28 cellular contexts compared by ENCODE assay signal in genomic region chr10:2784766-2785165, GRCh38.
"Had no signal": no experiment of that assay in that cellular context is flagged by ENCODE, and none has a peak within 500 bp of the region (broad histone marks: within the 10 kb centered on the region; RNA-seq: fewer than 3 reads in every experiment).

No MANE protein-coding gene starts in this region.

- DNase-seq: stimulated activated CD4-positive, alpha-beta T cell treated with anti-CD3 and anti-CD28 coated beads, Interleukin-2, amount 100 ng/mL, for 48 hours; stimulated activated CD4-positive, alpha-beta T cell treated with anti-CD3 and anti-CD28 coated beads, Interleukin-4, amount 100 ng/mL, for 1 hour; stimulated activated CD4-positive, alpha-beta T cell treated with anti-CD3 and anti-CD28 coated beads, Interleukin-4, amount 100 ng/mL, for 24 hours; stimulated activated CD4-positive, alpha-beta T cell treated with anti-CD3 and anti-CD28 coated beads, Interleukin-4, amount 100 ng/mL, for 4 hours; stimulated activated CD8-positive, alpha-beta memory T cell treated with anti-CD3 and anti-CD28 coated beads, Interleukin-4, amount 100 ng/mL, for 48 hours; stimulated activated naive B cell treated with anti-CD40 and anti-IgM and Interleukin-4, amounts not matched to agents 10 μg/mL and 1 μg/mL and 100 μg/mL, for 72 hours; stimulated activated naive CD4-positive, alpha-beta T cell; stimulated activated naive CD4-positive, alpha-beta T cell treated with Interleukin-2 at 50 U/mL for 16 hours; stimulated activated naive CD8-positive, alpha-beta T cell treated with anti-CD3 and anti-CD28 coated beads, Interleukin-15, amount 100 ng/mL, for 72 hours; stimulated activated naive CD8-positive, alpha-beta T cell treated with anti-CD3 and anti-CD28 coated beads, Interleukin-15, Interleukin-2, amounts not matched to agents 100 U/mL and 50 U/mL, for 24 hours; stomach; substantia nigra; testis; thyroid gland; tibial artery; transverse colon; trophoblast cell; upper lobe of left lung; upper lobe of right lung; uterus had no signal

- H3K36me3 ChIP-seq: stomach, suprapubic skin, thoracic aorta, thyroid gland, tibial artery, tibial nerve, transverse colon, upper lobe of left lung, upper lobe of right lung, uterus, vagina had no signal

- H3K4me3 ChIP-seq: stomach, suprapubic skin, testis, thoracic aorta, thyroid gland, tibial artery, tibial nerve, transverse colon, upper lobe of left lung, upper lobe of right lung, uterus, vagina had no signal

- H3K27ac ChIP-seq: stomach, suprapubic skin, testis, thoracic aorta, thyroid gland, tibial artery, tibial nerve, transverse colon, upper lobe of left lung, upper lobe of right lung, uterus, vagina had no signal

- ATAC-seq: stimulated activated effector memory CD8-positive, alpha-beta T cell treated with anti-CD3 and anti-CD28 coated beads, Interleukin-12 subunit alpha, Interleukin-12 subunit beta, amount 100 ng/mL, for 72 hours; stimulated activated memory B cell treated with anti-CD40 and anti-IgM and Interleukin-4, amounts not matched to agents 10 μg/mL and 1 μg/mL and 100 μg/mL, for 72 hours; stimulated activated naive B cell treated with anti-CD40 and anti-IgM and Interleukin-4, amounts not matched to agents 10 μg/mL and 1 μg/mL and 100 μg/mL, for 72 hours; stimulated activated naive CD8-positive, alpha-beta T cell treated with anti-CD3 and anti-CD28 coated beads, Interleukin-15, amount 100 ng/mL, for 72 hours; stimulated activated naive CD8-positive, alpha-beta T cell treated with anti-CD3 and anti-CD28 coated beads, Interleukin-15, Interleukin-2, amounts not matched to agents 100 U/mL and 50 U/mL, for 24 hours; upper lobe of right lung had no signal

- H3K27me3 ChIP-seq: testis, thyroid gland, tibial artery, tibial nerve, transverse colon, upper lobe of left lung, upper lobe of right lung, uterus, vagina had no signal

- H3K27ac Mint-ChIP-seq: stimulated activated effector memory CD8-positive, alpha-beta T cell treated with anti-CD3 and anti-CD28 coated beads, Interleukin-12 subunit alpha, Interleukin-12 subunit beta, amount 100 ng/mL, for 72 hours; stimulated activated memory B cell treated with anti-CD40 and anti-IgM and Interleukin-4, amounts not matched to agents 10 μg/mL and 1 μg/mL and 100 μg/mL, for 72 hours; stimulated activated naive B cell treated with anti-CD40 and anti-IgM and Interleukin-4, amounts not matched to agents 10 μg/mL and 1 μg/mL and 100 μg/mL, for 72 hours; stimulated activated naive CD8-positive, alpha-beta T cell treated with anti-CD3 and anti-CD28 coated beads, Interleukin-15, amount 100 ng/mL, for 72 hours; stimulated activated naive CD8-positive, alpha-beta T cell treated with anti-CD3 and anti-CD28 coated beads, Interleukin-15, Interleukin-2, amounts not matched to agents 100 ng/mL and 50 ng/mL, for 24 hours; type B pancreatic cell had no signal

- H3K36me3 Mint-ChIP-seq: stimulated activated effector memory CD8-positive, alpha-beta T cell treated with anti-CD3 and anti-CD28 coated beads, Interleukin-12 subunit alpha, Interleukin-12 subunit beta, amount 100 ng/mL, for 72 hours; stimulated activated memory B cell treated with anti-CD40 and anti-IgM and Interleukin-4, amounts not matched to agents 10 μg/mL and 1 μg/mL and 100 μg/mL, for 72 hours; stimulated activated naive B cell treated with anti-CD40 and anti-IgM and Interleukin-4, amounts not matched to agents 10 μg/mL and 1 μg/mL and 100 μg/mL, for 72 hours; type B pancreatic cell had no signal

- H3K9me3 Mint-ChIP-seq: stimulated activated naive CD8-positive, alpha-beta T cell treated with anti-CD3 and anti-CD28 coated beads, Interleukin-15, Interleukin-2, amounts not matched to agents 100 ng/mL and 50 ng/mL, for 24 hours; type B pancreatic cell had no signal

- H3K9me3 ChIP-seq: stomach, testis, thoracic aorta, thyroid gland, tibial artery, transverse colon, upper lobe of left lung, upper lobe of right lung, uterus, vagina had no signal
